In the genomic region with DNA sequence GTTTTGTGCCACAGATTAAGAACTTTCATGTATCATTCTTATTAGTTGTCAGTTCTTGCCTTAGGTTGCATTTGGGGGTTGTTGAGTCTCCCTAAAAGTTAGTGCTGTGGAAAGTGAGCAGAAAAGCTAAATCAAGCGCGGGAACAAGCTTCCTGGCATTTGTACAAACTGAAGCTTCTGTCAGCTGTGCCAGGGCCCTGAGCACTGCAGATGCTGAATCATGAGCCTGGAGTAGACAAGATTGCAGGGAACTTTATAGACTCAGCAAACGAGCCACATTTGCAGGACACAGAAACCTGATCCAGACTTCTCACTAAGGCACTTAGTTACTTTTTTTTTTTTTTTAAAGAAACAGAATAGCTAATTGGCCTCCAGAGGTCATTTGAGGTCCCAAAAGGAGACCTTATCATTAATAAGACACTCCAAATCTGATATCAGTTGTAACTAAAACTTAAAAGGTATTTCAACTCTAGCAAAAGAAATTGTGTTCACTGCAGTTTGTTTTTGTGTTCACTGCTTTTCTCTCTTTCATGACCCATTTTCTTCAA, we compare ENCODE assay signal across 14 cellular contexts.
DNase-seq lines count a peak whose midpoint lies in the region; ATAC-seq, FAIRE-seq and TF ChIP-seq lines count a peak whose summit lies in the region.
"Had no signal": no experiment of that assay in that cellular context is flagged by ENCODE, and none has a peak within 500 bp of the region (broad histone marks: within the 10 kb centered on the region; RNA-seq: fewer than 3 reads in every experiment).

No MANE protein-coding gene starts in this region.

- DNase-seq in GM03348 (ENCODE audit: low spot score) (peak; percentile 5), NCI-H2171 treated with DMSO at 0.1 percent for 48 hours (lab: John Stamatoyannopoulos, UW) (peak; percentile 74), endodermal cell (no peak), osteocyte (ENCODE audit: extremely low spot score, unreplicated experiment) (no peak), UCSD-AML1 (lab: John Stamatoyannopoulos, UW; ENCODE audit: unreplicated experiment) (no peak), mucosa of descending colon (no peak), RCC 7860 (ENCODE audit: low spot score) (no peak), stomach (no peak)
- DNase-seq: activated gamma-delta T cell treated with Interleukin-2 at 50 U/mL for 16 hours, Kasumi-1, NCI-H2227 treated with DMSO at 0.1 percent for 48 hours, T1000 had no signal

- peak overlapping the region; percentile 53 for H3K27ac Mint-ChIP-seq in endodermal cell
- peak overlapping the region; percentile 54 for H3K27ac Mint-ChIP-seq in osteocyte (ENCODE audit: unreplicated experiment)

- no peak for FAIRE-seq in RCC 7860 (lab: Jason Lieb, UNC)

- H3K4me1 Mint-ChIP-seq in endodermal cell = peaks cover 8% of the 10 kb centered on the region
- H3K4me1 Mint-ChIP-seq in osteocyte (ENCODE audit: unreplicated experiment) = peaks cover 4% of the 10 kb centered on the region

- H3K9me3 ChIP-seq in endodermal cell (ENCODE audit: control insufficient read depth, low read length) (no peaks in the 10 kb centered on the region), mucosa of descending colon (no peaks in the 10 kb centered on the region), stomach (no peaks in the 10 kb centered on the region)
- H3K9me3 ChIP-seq: esophagus muscularis mucosa had no signal

- H3K27ac ChIP-seq in endodermal cell (ENCODE audit: low read depth, low read length) = no peak overlapping the region
- no peak overlapping the region for H3K27ac ChIP-seq in stomach
- H3K27ac ChIP-seq: C4-2B, esophagus muscularis mucosa had no signal

- TF ChIP-seq CTCF in endodermal cell (conservative IDR thresholded peaks at IDR 0.05) (no peak), osteocyte (IDR thresholded peaks at IDR 0.05) (no peak), mucosa of descending colon (IDR thresholded peaks at IDR 0.05) (no peak), stomach (IDR thresholded peaks at IDR 0.05) (no peak)

- no peak overlapping the region for H3K9ac ChIP-seq in endodermal cell (ENCODE audit: extremely low read depth, low read length, poor library complexity, severe bottlenecking)

- no peak for ATAC-seq in mucosa of descending colon

- H3K27me3 ChIP-seq in endodermal cell (ENCODE audit: control insufficient read depth, insufficient read depth, low read length, poor library complexity, severe bottlenecking) (no peaks in the 10 kb centered on the region), stomach (no peaks in the 10 kb centered on the region)
- H3K27me3 ChIP-seq: esophagus muscularis mucosa had no signal

- no peak for TF ChIP-seq EP300 in stomach (IDR thresholded peaks at IDR 0.05)

- intact Hi-C loops in mucosa of descending colon (cut with DNase I, micrococcal nuclease) (no loop called here), stomach (cut with DNase I; ENCODE audit: low total_unique reads) (no loop called here)

- no peaks in the 10 kb centered on the region for H3K9me3 Mint-ChIP-seq in endodermal cell
- H3K9me3 Mint-ChIP-seq in osteocyte (ENCODE audit: unreplicated experiment) = no peaks in the 10 kb centered on the region

- H3K36me3 ChIP-seq in endodermal cell (ENCODE audit: control insufficient read depth, insufficient read depth, low read length) (no peaks in the 10 kb centered on the region), mucosa of descending colon (ENCODE audit: low read depth) (no peaks in the 10 kb centered on the region), stomach (no peaks in the 10 kb centered on the region)
- H3K36me3 ChIP-seq: esophagus muscularis mucosa had no signal

- H3K36me3 Mint-ChIP-seq in endodermal cell (ENCODE audit: low read depth) (no peaks in the 10 kb centered on the region), osteocyte (ENCODE audit: unreplicated experiment) (no peaks in the 10 kb centered on the region)

- TF ChIP-seq POLR2A in stomach (IDR thresholded peaks at IDR 0.05) = no peak

- WGBS in endodermal cell (ENCODE audit: insufficient coverage in 1 of 2, insufficient read length in 1 of 2), 2 experiments = 66 to 84% methylated on average over 3 of the region's 3 CpGs
- whole genome bisulfite sequencing in stomach, 5 donors = 40 to 63% (median 52%) methylated on average over 3 of the region's 3 CpGs

- H3K4me3 ChIP-seq in endodermal cell (ENCODE audit: low read length) (no peak overlapping the region), mucosa of descending colon (no peak overlapping the region), stomach (no peak overlapping the region)
- H3K4me3 ChIP-seq: esophagus muscularis mucosa had no signal

- no peaks in the 10 kb centered on the region for H3K4me1 ChIP-seq in endodermal cell (ENCODE audit: control insufficient read depth, insufficient read depth, low read length)
- no peaks in the 10 kb centered on the region for H3K4me1 ChIP-seq in mucosa of descending colon (ENCODE audit: low read depth)
- no peaks in the 10 kb centered on the region for H3K4me1 ChIP-seq in stomach

- H3K4me3 Mint-ChIP-seq in endodermal cell (no peak overlapping the region), osteocyte (ENCODE audit: unreplicated experiment) (no peak overlapping the region)

- H3K27me3 Mint-ChIP-seq in endodermal cell (ENCODE audit: insufficient read depth) (no peaks in the 10 kb centered on the region), osteocyte (ENCODE audit: unreplicated experiment) (no peaks in the 10 kb centered on the region)

Comparison
In these comparisons a context has a peak if more than half of its experiments do, and no peak if none do; other contexts are left out.
1. DNase-seq: peak in GM03348 (single experiment) and NCI-H2171 treated with DMSO at 0.1 percent for 48 hours (single experiment); none in endodermal cell (single experiment), osteocyte (single experiment), UCSD-AML1 (single experiment), mucosa of descending colon (0 of 3), RCC 7860 (single experiment) and stomach (single experiment).